In genomic region chr18:49827996-49828395, GRCh38 we compare ENCODE assay signal across 3 cellular contexts.
TF ChIP-seq lines count a peak whose summit lies in the region.

No MANE protein-coding gene starts in this region.

TF ChIP-seq in HepG2, 621 proteins besides CTCF, POLR2A, EP300 and RAD21:
- TF ChIP-seq ZNF317 (CRISPR knock-in tag; IDR thresholded peaks at IDR 0.05), result peak; percentile 97
- TF ChIP-seq, protein P1, sequence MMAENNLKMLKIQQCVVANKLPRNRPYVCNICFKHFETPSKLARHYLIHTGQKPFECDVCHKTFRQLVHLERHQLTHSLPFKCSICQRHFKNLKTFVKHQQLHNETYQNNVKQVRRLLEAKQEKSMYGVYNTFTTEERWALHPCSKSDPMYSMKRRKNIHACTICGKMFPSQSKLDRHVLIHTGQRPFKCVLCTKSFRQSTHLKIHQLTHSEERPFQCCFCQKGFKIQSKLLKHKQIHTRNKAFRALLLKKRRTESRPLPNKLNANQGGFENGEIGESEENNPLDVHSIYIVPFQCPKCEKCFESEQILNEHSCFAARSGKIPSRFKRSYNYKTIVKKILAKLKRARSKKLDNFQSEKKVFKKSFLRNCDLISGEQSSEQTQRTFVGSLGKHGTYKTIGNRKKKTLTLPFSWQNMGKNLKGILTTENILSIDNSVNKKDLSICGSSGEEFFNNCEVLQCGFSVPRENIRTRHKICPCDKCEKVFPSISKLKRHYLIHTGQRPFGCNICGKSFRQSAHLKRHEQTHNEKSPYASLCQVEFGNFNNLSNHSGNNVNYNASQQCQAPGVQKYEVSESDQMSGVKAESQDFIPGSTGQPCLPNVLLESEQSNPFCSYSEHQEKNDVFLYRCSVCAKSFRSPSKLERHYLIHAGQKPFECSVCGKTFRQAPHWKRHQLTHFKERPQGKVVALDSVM (CRISPR knock-in tag; IDR thresholded peaks at IDR 0.05), result no peak

TF ChIP-seq in HEK293, 187 proteins besides CTCF, POLR2A, EP300 and RAD21:
- TF ChIP-seq ZNF549 (tag by site-specific recombination; IDR thresholded peaks at IDR 0.05) (no peak), ZNF2 (tag by site-specific recombination; IDR thresholded peaks at IDR 0.05) (no peak), SETDB1 (IDR thresholded peaks at IDR 0.05; ENCODE audit: insufficient read length, low read length) (peak; percentile 21), MEIS1 (CRISPR knock-in tag; IDR thresholded peaks at IDR 0.05; ENCODE audit: borderline replicate concordance) (no peak), KLF8 (tag by site-specific recombination; IDR thresholded peaks at IDR 0.05) (no peak)

TF ChIP-seq in WTC11, 78 proteins besides CTCF, POLR2A, EP300 and RAD21:
- TF ChIP-seq ELF4 (CRISPR knock-in tag; IDR thresholded peaks at IDR 0.05; ENCODE audit: low read depth), result no peak
- no peak for TF ChIP-seq TP53 (CRISPR knock-in tag; IDR thresholded peaks at IDR 0.05)
- TF ChIP-seq PRDM15 (CRISPR knock-in tag; IDR thresholded peaks at IDR 0.05), result no peak
- TF ChIP-seq JAZF1 (CRISPR knock-in tag; IDR thresholded peaks at IDR 0.05), result no peak
- peak; percentile 77; the same call in 1 of the 2 replicates for TF ChIP-seq ZNF317 (CRISPR knock-in tag; IDR thresholded peaks at IDR 0.05; ENCODE audit: borderline replicate concordance, low read depth)
